24 cellular contexts compared by ENCODE assay signal in genomic region chr1:117843791-117844190, GRCh38.
"Had no signal": no experiment of that assay in that cellular context is flagged by ENCODE, and none has a peak within 500 bp of the region (broad histone marks: within the 10 kb centered on the region; RNA-seq: fewer than 3 reads in every experiment).

No MANE protein-coding gene starts in this region.

- H3K9me3 ChIP-seq: esophagus muscularis mucosa, lower lobe of right lung, pancreas, suprapubic skin, thyroid gland, uterus had no signal

- H3K4me1 Mint-ChIP-seq: immature natural killer cell, memory B cell, mesothelial cell of epicardium, natural killer cell had no signal

- H3K27ac Mint-ChIP-seq: immature natural killer cell, memory B cell, mesothelial cell of epicardium, natural killer cell, progenitor cell of endocrine pancreas had no signal

- H3K27ac ChIP-seq: coronary artery, epithelial cell of prostate, esophagus muscularis mucosa, foreskin keratinocyte, left ventricle myocardium inferior, lower lobe of right lung, pancreas, suprapubic skin, thyroid gland, upper lobe of left lung, uterus had no signal

- H3K4me2 ChIP-seq: smooth muscle cell had no signal

- H3K27me3 ChIP-seq: esophagus muscularis mucosa, foreskin keratinocyte, pancreas, suprapubic skin, thyroid gland, upper lobe of left lung, uterus had no signal

- H3K4me3 Mint-ChIP-seq: immature natural killer cell, memory B cell, mesothelial cell of epicardium, natural killer cell, neural crest cell had no signal

- H3K4me1 ChIP-seq: esophagus muscularis mucosa, lower lobe of right lung, suprapubic skin, upper lobe of left lung, uterus had no signal

- H3K4me3 ChIP-seq: coronary artery, esophagus muscularis mucosa, left ventricle myocardium inferior, lower lobe of right lung, pancreas, smooth muscle cell, suprapubic skin, thyroid gland, upper lobe of left lung, uterus had no signal

- DNase-seq: effector CD8-positive, alpha-beta T cell; foreskin keratinocyte; immature natural killer cell; kidney; left cardiac atrium; left ventricle myocardium inferior; lower lobe of right lung; natural killer cell; pancreas; right cardiac atrium; stimulated activated CD4-positive, alpha-beta T cell treated with anti-CD3 and anti-CD28 coated beads, Interleukin-2, amount 100 ng/mL, for 48 hours; stimulated activated naive CD4-positive, alpha-beta T cell treated with Interleukin-2 at 50 U/mL for 16 hours; thyroid gland; upper lobe of left lung; uterus had no signal

- H3K36me3 ChIP-seq: lower lobe of right lung, pancreas, suprapubic skin, thyroid gland, upper lobe of left lung, uterus had no signal

- FAIRE-seq: kidney, pancreas had no signal

- H3K27me3 Mint-ChIP-seq: memory B cell had no signal

- ATAC-seq: foreskin keratinocyte, left cardiac atrium, lower lobe of right lung, natural killer cell, right cardiac atrium had no signal
